In genomic region chr10:78964952-78965633, GRCh38 we compare ENCODE assay signal across 9 cellular contexts.
A peak's percentile ranks its signal among the peaks of the same experiment; 100 is the strongest.
DNase-seq lines count a peak whose midpoint lies in the region; ATAC-seq and TF ChIP-seq lines count a peak whose summit lies in the region.
"Had no signal": no experiment of that assay in that cellular context is flagged by ENCODE, and none has a peak within 500 bp of the region (broad histone marks: within the 10 kb centered on the region; RNA-seq: fewer than 3 reads in every experiment).

No MANE protein-coding gene starts in this region.

- H3K36me3 ChIP-seq in ectodermal cell (ENCODE audit: control insufficient read depth, insufficient read depth, low read length) (no peaks in the 10 kb centered on the region), neuronal stem cell (replicated peaks in 1 of 2; ENCODE audit: control insufficient read depth in 2 of 2, insufficient read depth in 2 of 2, low read length in 2 of 2) (no peaks in the 10 kb centered on the region), Peyer's patch (no peaks in the 10 kb centered on the region)

- no peak for TF ChIP-seq CTCF in Peyer's patch (IDR thresholded peaks at IDR 0.05)

- peak overlapping the region; percentile 45 for H3K23ac ChIP-seq in neuronal stem cell (ENCODE audit: low read depth, low read length, poor library complexity)

- no peaks in the 10 kb centered on the region for H3K27me3 ChIP-seq in ectodermal cell (ENCODE audit: control insufficient read depth, insufficient read depth, low read length, poor library complexity, severe bottlenecking)
- H3K27me3 ChIP-seq in neuronal stem cell (ENCODE audit: control insufficient read depth in 3 of 3, insufficient read depth in 3 of 3, low read depth in 1 of 3, low read length in 3 of 3) = no peaks in the 10 kb centered on the region
- no peaks in the 10 kb centered on the region for H3K27me3 ChIP-seq in Peyer's patch

- peak overlapping the region; percentile 56 for H2BK120ac ChIP-seq in neuronal stem cell (ENCODE audit: low read depth, low read length)

- H3K4me2 ChIP-seq in neuronal stem cell (ENCODE audit: insufficient read depth, low read length, poor library complexity, severe bottlenecking) = peak overlapping the region; percentile 34

- peak overlapping the region; percentile 71 for H3K9ac ChIP-seq in neuronal stem cell (ENCODE audit: low read depth, low read length, poor library complexity)

- DNase-seq in Daoy (ENCODE audit: low read depth) (peak; percentile 87), NCI-H510A treated with DMSO at 0.1 percent for 48 hours (lab: John Stamatoyannopoulos, UW) (peak; percentile 77), neuronal stem cell (ENCODE audit: low spot score) (peak; percentile 69), T-helper 1 cell (no peak), Peyer's patch (no peak)
- DNase-seq in stimulated activated naive CD8-positive, alpha-beta T cell treated with anti-CD3 and anti-CD28 coated beads, Interleukin-15, Interleukin-2, amounts not matched to agents 100 U/mL and 50 U/mL, for 24 hours = no peak
- DNase-seq: stimulated activated naive CD4-positive, alpha-beta T cell had no signal

- no peaks in the 10 kb centered on the region for H3K9me3 ChIP-seq in ectodermal cell (ENCODE audit: control insufficient read depth, low read length)
- no peaks in the 10 kb centered on the region for H3K9me3 ChIP-seq in neuronal stem cell (replicated peaks in 1 of 2; ENCODE audit: control insufficient read depth in 2 of 2, insufficient read depth in 1 of 2, low read depth in 1 of 2, low read length in 2 of 2)
- H3K9me3 ChIP-seq in Peyer's patch = no peaks in the 10 kb centered on the region

- no peak overlapping the region for H3K4me3 ChIP-seq in ectodermal cell (ENCODE audit: insufficient read depth, low read depth, low read length)
- H3K4me3 ChIP-seq in neuronal stem cell (ENCODE audit: low read length in 2 of 2) = no peak overlapping the region
- no peak overlapping the region for H3K4me3 ChIP-seq in Peyer's patch

- H2BK15ac ChIP-seq in neuronal stem cell (ENCODE audit: low read length) = peak overlapping the region; percentile 93

- peak overlapping the region; percentile 67 for H4K91ac ChIP-seq in neuronal stem cell (ENCODE audit: low read depth, low read length, poor library complexity)

- H2BK12ac ChIP-seq in neuronal stem cell (ENCODE audit: low read length) = peak overlapping the region; percentile 97

- H2AFZ ChIP-seq in neuronal stem cell (ENCODE audit: low read length) = peak overlapping the region; percentile 51

- peak overlapping the region; percentile 41 for H2BK5ac ChIP-seq in neuronal stem cell (ENCODE audit: low read length)

- TF ChIP-seq POLR2A in Peyer's patch (IDR thresholded peaks at IDR 0.05) = no peak

- H3K4me1 ChIP-seq in ectodermal cell (ENCODE audit: control insufficient read depth, insufficient read depth, low read length) = peaks cover 37% of the 10 kb centered on the region
- H3K4me1 ChIP-seq in neuronal stem cell (ENCODE audit: control insufficient read depth in 2 of 2, insufficient read depth in 1 of 2, low read depth in 1 of 2, low read length in 2 of 2) = peaks cover 25 to 29% of the 10 kb centered on the region in 2 donors
- H3K4me1 ChIP-seq in Peyer's patch = peaks cover 0 to 13% (median 0%) of the 10 kb centered on the region in 4 donors

- no peaks in the 10 kb centered on the region for H3K79me1 ChIP-seq in neuronal stem cell (ENCODE audit: low read depth, low read length)

- peak overlapping the region; percentile 84 for H3K4ac ChIP-seq in neuronal stem cell (ENCODE audit: low read length)

- WGBS in ectodermal cell, 2 experiments = 13 to 16% methylated on average over 17 of the region's 17 CpGs
- WGBS in neuronal stem cell (ENCODE audit: extremely low coverage in 2 of 2, insufficient read length in 2 of 2, insufficient replicate concordance in 1 of 2), 2 donors = no CpG with 5 or more reads among the region's 17 CpGs

- H2AK5ac ChIP-seq in neuronal stem cell (ENCODE audit: low read depth, low read length) = peak overlapping the region; percentile 99

- no peak overlapping the region for H4K8ac ChIP-seq in neuronal stem cell (ENCODE audit: low read depth, low read length)

- H3K27ac ChIP-seq in ectodermal cell (ENCODE audit: insufficient read depth, low read depth, low read length, poor library complexity, severe bottlenecking) (peak overlapping the region; percentile 71), neuronal stem cell (replicated peaks; ENCODE audit: low read length) (peak overlapping the region; percentile 34), Peyer's patch (no peak overlapping the region)

- peak overlapping the region; percentile 97 for H3K18ac ChIP-seq in neuronal stem cell (ENCODE audit: low read length)

- peak overlapping the region; percentile 49 for H3K14ac ChIP-seq in neuronal stem cell (ENCODE audit: low read length)

- ATAC-seq in stimulated activated naive CD8-positive, alpha-beta T cell treated with anti-CD3 and anti-CD28 coated beads, Interleukin-15, Interleukin-2, amounts not matched to agents 100 U/mL and 50 U/mL, for 24 hours = no peak
- no peak for ATAC-seq in GM18858 (IDR thresholded peaks at IDR 0.05; ENCODE audit: unreplicated experiment)

Comparison
In these comparisons a context has a peak if more than half of its experiments do, and no peak if none do; other contexts are left out.
1. DNase-seq: peak in Daoy (single experiment), NCI-H510A treated with DMSO at 0.1 percent for 48 hours (single experiment) and neuronal stem cell (single experiment); none in stimulated activated naive CD8-positive, alpha-beta T cell treated with anti-CD3 and anti-CD28 coated beads, Interleukin-15, Interleukin-2, amounts not matched to agents 100 U/mL and 50 U/mL, for 24 hours (single experiment), T-helper 1 cell (0 of 5) and Peyer's patch (0 of 3).
2. H3K27ac ChIP-seq: peak in ectodermal cell (single experiment) and neuronal stem cell (single experiment); none in Peyer's patch (0 of 4).